Comparison of ENCODE assay signal across 1 cellular context in genomic region chr12:132710422-132711168, GRCh38.
TF ChIP-seq lines count a peak whose summit lies in the region.

Gene PGAM5 (plus strand): TSS chr12:132710842. CDS start chr12:132710877, 35 bp downstream.

TF ChIP-seq in HCT116, 20 proteins besides CTCF, POLR2A, EP300 and RAD21 (continued from another document):
- peak; percentile 81 for TF ChIP-seq ZBTB33 (IDR thresholded peaks at IDR 0.05; ENCODE audit: extremely low read depth, insufficient replicate concordance, low read length)
- TF ChIP-seq EGR1 (IDR thresholded peaks at IDR 0.05; ENCODE audit: low read depth), result peak; percentile 49; the same call in 1 of the 2 replicates
- TF ChIP-seq SIN3A (IDR thresholded peaks at IDR 0.05; ENCODE audit: low read depth), result peak; percentile 53; the same call in 1 of the 2 replicates
- no peak for TF ChIP-seq ZNF274 (IDR thresholded peaks at IDR 0.05; ENCODE audit: low read depth, low read length)
- TF ChIP-seq POLR2AphosphoS5 (IDR thresholded peaks at IDR 0.05; ENCODE audit: low read depth, low read length), result peak; percentile 85
- TF ChIP-seq ZFX (IDR thresholded peaks at IDR 0.05), result peak; percentile 84; the same call in 1 of the 2 replicates
- no peak for TF ChIP-seq SRF (IDR thresholded peaks at IDR 0.05; ENCODE audit: low read depth)
